ENCODE assay signal across 8 cellular contexts in the genomic region with DNA sequence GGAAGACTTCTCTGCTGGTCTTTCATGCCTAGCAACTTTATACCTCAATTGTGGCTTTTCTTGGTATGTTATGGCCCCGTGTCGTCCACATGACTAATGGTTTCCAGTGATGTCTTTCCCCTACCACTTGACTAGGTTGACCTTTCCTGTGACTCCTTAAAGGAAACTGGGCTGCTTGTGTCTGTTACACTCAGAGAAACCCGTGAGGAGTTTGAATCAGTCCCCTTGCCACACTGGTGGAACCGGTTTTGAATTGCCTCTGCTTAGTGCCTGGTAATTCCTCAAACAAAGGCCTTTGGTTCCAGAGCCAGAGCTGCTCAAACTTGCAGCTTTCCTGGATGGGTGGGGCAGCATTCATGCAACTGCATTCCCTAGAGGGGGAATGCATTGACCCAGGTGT. TPM values are rescaled to one million over a fixed set of nuclear protein-coding genes. Genes with fewer than 3 reads are reported as not detected.
A peak's percentile ranks its signal among the peaks of the same experiment; 100 is the strongest.
DNase-seq lines count a peak whose midpoint lies in the region; ATAC-seq, FAIRE-seq and TF ChIP-seq lines count a peak whose summit lies in the region.
"Had no signal": no experiment of that assay in that cellular context is flagged by ENCODE, and none has a peak within 500 bp of the region (broad histone marks: within the 10 kb centered on the region; RNA-seq: fewer than 3 reads in every experiment).

No MANE protein-coding gene starts in this region.

- BruUV-seq in GM12878 (replicated peaks; lab: Mats Ljungman, UMichigan) = no TSS peak

- TF ChIP-seq CTCF in GM12878 (IDR thresholded peaks at IDR 0.05 in 2 of 3, conservative IDR thresholded peaks at IDR 0.05 in 1 of 3; ENCODE audit: control insufficient read depth in 2 of 3, extremely low read depth in 1 of 3, insufficient read depth in 1 of 3, low read depth in 3 of 3, low read length in 3 of 3) (no peak), tibial nerve (IDR thresholded peaks at IDR 0.05) (no peak)

- H3K27me3 ChIP-seq in GM12878 (replicated peaks in 1 of 2; ENCODE audit: control insufficient read depth in 2 of 2, insufficient read depth in 2 of 2, low read length in 1 of 2) (no peaks in the 10 kb centered on the region), tibial nerve (no peaks in the 10 kb centered on the region)

- SMC1A ChIA-PET in GM12878 (lab: Charles Lee; ENCODE audit: uncharacterized antibody, unreplicated experiment) = interaction anchor here (0.9 to 11.3 kb wide), 18 partner anchors 11 to 547 kb away, joined by 3 to 163 read pairs (median 6); a partner anchor contains a TSS

- no peak overlapping the region for H3K4me2 ChIP-seq in GM12878 (ENCODE audit: control insufficient read depth, insufficient read depth)

- H3K27ac ChIP-seq in GM12878 (ENCODE audit: control insufficient read depth, insufficient read depth) (no peak overlapping the region; the same call in 1 of the 2 replicates), mesodermal cell (ENCODE audit: low read depth, low read length, severe bottlenecking) (peak overlapping the region; percentile 81), tibial nerve (no peak overlapping the region)

- CTCF ChIA-PET in GM12878 (lab: Yijun Ruan, JAX) = interaction anchor here (0.7 to 10.7 kb wide), 21 partner anchors 38 to 555 kb away, joined by 3 to 166 read pairs (median 4); a partner anchor contains a TSS

- no peak for TF ChIP-seq POLR2A in GM12878 (IDR thresholded peaks at IDR 0.05; ENCODE audit: low read depth, low read length)
- TF ChIP-seq POLR2A in tibial nerve (IDR thresholded peaks at IDR 0.05) = no peak

- no peaks in the 10 kb centered on the region for H4K20me1 ChIP-seq in GM12878 (ENCODE audit: control insufficient read depth, insufficient read depth)

- no peak overlapping the region for H3K9ac ChIP-seq in GM12878 (ENCODE audit: control insufficient read depth, insufficient read depth, low read length)

- RAD21 ChIA-PET in GM12878 (lab: Charles Lee; ENCODE audit: unreplicated experiment) = interaction anchor here (0.7 to 6.3 kb wide), 18 partner anchors 12 to 547 kb away, joined by 3 to 94 read pairs (median 4); a partner anchor contains a TSS

- H3K4me1 ChIP-seq in GM12878 (ENCODE audit: control insufficient read depth, insufficient read depth, low read length) (peaks cover 18% of the 10 kb centered on the region), mesodermal cell (ENCODE audit: control insufficient read depth, insufficient read depth, low read length, poor library complexity, severe bottlenecking) (peaks cover 14% of the 10 kb centered on the region), tibial nerve (no peaks in the 10 kb centered on the region)

- in situ Hi-C loops in GM12878 (cut with MboI) = loop anchor here (5.0 kb wide), 3 partner anchors 170 to 550 kb away; a partner anchor contains a TSS

- H3K4me3 ChIP-seq in GM12878 = no peak overlapping the region
- H3K4me3 ChIP-seq in mesodermal cell (ENCODE audit: extremely low read depth, insufficient read depth, low read length, poor library complexity, severe bottlenecking) = no peak overlapping the region
- no peak overlapping the region for H3K4me3 ChIP-seq in tibial nerve

- H3K36me3 ChIP-seq in GM12878 (ENCODE audit: control insufficient read depth in 2 of 2, insufficient read depth in 2 of 2, low read length in 1 of 2) (no peaks in the 10 kb centered on the region), mesodermal cell (ENCODE audit: control insufficient read depth, insufficient read depth, low read length) (no peaks in the 10 kb centered on the region), tibial nerve (no peaks in the 10 kb centered on the region)

- TF ChIP-seq RAD21 in GM12878 (IDR thresholded peaks at IDR 0.05; ENCODE audit: insufficient read depth, low read depth, low read length) = no peak

- peak; percentile 39 for ATAC-seq in GM19463 (IDR thresholded peaks at IDR 0.05; ENCODE audit: unreplicated experiment)
- ATAC-seq in GM12878 = peak; percentile 51

- intact Hi-C loops in GM12878 (cut with micrococcal nuclease; ENCODE audit: unreplicated experiment) (loop anchor here (1.0 to 2.0 kb wide), 3 partner anchors 53 to 401 kb away; no protein-coding TSS in a partner anchor), posterior vena cava (cut with DNase I) (loop anchor here in 1 of 2 donors (5.0 to 10.0 kb wide), 3 partner anchors 170 to 537 kb away; a partner anchor contains a TSS)

- FAIRE-seq in GM12878 (lab: Jason Lieb, UNC) = no peak

- peak overlapping the region; percentile 40 for H2AFZ ChIP-seq in GM12878 (ENCODE audit: control insufficient read depth, low read depth, low read length)

- H3K9me3 ChIP-seq in GM12878 (replicated peaks; ENCODE audit: control insufficient read depth, insufficient read depth, low read length) (no peaks in the 10 kb centered on the region), mesodermal cell (ENCODE audit: control insufficient read depth, low read length) (no peaks in the 10 kb centered on the region), tibial nerve (no peaks in the 10 kb centered on the region)

- POLR2A ChIA-PET in GM12878 (lab: Charles Lee) = interaction anchor here (0.9 to 1.5 kb wide), 4 partner anchors 152 to 171 kb away, joined by 3 to 7 read pairs (median 3); no protein-coding TSS in a partner anchor

- no peak for TF ChIP-seq EP300 in GM12878 (IDR thresholded peaks at IDR 0.05; ENCODE audit: borderline replicate concordance in 1 of 2, control insufficient read depth in 1 of 2, low read depth in 2 of 2, low read length in 2 of 2)
- TF ChIP-seq EP300 in tibial nerve (IDR thresholded peaks at IDR 0.05) = no peak

- no peaks in the 10 kb centered on the region for H3K79me2 ChIP-seq in GM12878 (ENCODE audit: control insufficient read depth, insufficient read depth, low read length)

- WGBS in GM12878 (ENCODE audit: insufficient coverage, insufficient replicate concordance, low lambda C conversion rate, missing lambda C conversion rate) = 14% methylated on average over 4 of the region's 4 CpGs
- WGBS in mesodermal cell (ENCODE audit: insufficient coverage in 2 of 2), 2 experiments = 57 to 77% methylated on average over 4 of the region's 4 CpGs
- 42 to 48% methylated on average over 4 of the region's 4 CpGs for WGBS in tibial nerve, 2 donors

- DNase-seq in NCI-H1105 (lab: John Stamatoyannopoulos, UW) (peak; percentile 90), GM12878 (ENCODE audit: low read depth, low spot score) (no peak), tibial nerve (ENCODE audit: low spot score in 2 of 2) (no peak), posterior vena cava (ENCODE audit: low spot score) (no peak)
- no peak for DNase-seq in effector CD8-positive, alpha-beta T cell (lab: John Stamatoyannopoulos, UW)

TF ChIP-seq in GM12878, 131 proteins besides CTCF, POLR2A, EP300 and RAD21:
- TF ChIP-seq ZNF274 (IDR thresholded peaks at IDR 0.05; ENCODE audit: insufficient read depth, insufficient read length) (no peak), NR2F1 (conservative IDR thresholded peaks at IDR 0.05) (0 out of 2 replicates have a peak, but pooled peaks have one; percentile 18), RUNX3 (IDR thresholded peaks at IDR 0.05; ENCODE audit: low read length) (peak; percentile 40; the same call in 1 of the 2 replicates), RBBP5 (conservative IDR thresholded peaks at IDR 0.05) (no peak), YY1 (IDR thresholded peaks at IDR 0.05; ENCODE audit: low read depth, low read length) (no peak), IKZF1 (conservative IDR thresholded peaks at IDR 0.05) (0 out of 2 replicates have a peak, but pooled peaks have one; percentile 7)

RNA-seq across cellular contexts. Expression of a gene that starts 21.9 kb away (rescaled TPM):
- total RNA-seq in GM12878 (2013; cell fraction: nucleolus; rRNA removed) = not detected in 2 replicates
- not detected in 2 replicates for total RNA-seq in GM12878 (2014; rRNA removed)
- total RNA-seq in GM12878 (2014; rRNA removed; fragmentation: Illumina TruSeq; extraction: Trizol) = not detected in 2 replicates
- not detected in 2 replicates for total RNA-seq in GM12878 (2021)
- not detected for polyA plus RNA-seq in GM12878 (2011; ENCODE audit: low read depth)
- polyA plus RNA-seq in GM12878 (2011; rRNA removed) = 0.12 TPM in 1 of 2 replicates, not detected in the other
- 0.01 TPM in 1 of 2 replicates, not detected in the other for polyA plus RNA-seq in GM12878 (2011; cell fraction: cytosol; rRNA removed)
- not detected in 2 replicates for polyA plus RNA-seq in GM12878 (2011; cell fraction: nucleus; rRNA removed)
- polyA plus RNA-seq in GM12878 (2012) = not detected in 2 replicates
- polyA plus RNA-seq in GM12878 (2014; fragmentation: Illumina TruSeq; extraction: Trizol) = not detected in 2 replicates
- polyA plus RNA-seq in GM12878 (2014; fragmentation: Nextera tagmentation; extraction: Ambion mirVana) = not detected
- polyA plus RNA-seq in GM12878 (2014; rRNA removed) = not detected in 2 replicates
- under 1 TPM; 0.05 to 0.09 TPM for polyA plus RNA-seq in GM12878 (2016; fragmentation: Nextera tagmentation; extraction: Ambion mirVana)
- not detected in 2 replicates for polyA minus RNA-seq in GM12878 (2011; rRNA and poly(A)+ RNA removed)
- not detected in 2 replicates for polyA minus RNA-seq in GM12878 (2011; cell fraction: cytosol; rRNA and poly(A)+ RNA removed)
- polyA minus RNA-seq in GM12878 (2011; cell fraction: nucleus; rRNA and poly(A)+ RNA removed) = not detected in 2 replicates
- not detected for polyA plus RNA-seq in mesodermal cell (2013, experiment 1 of 2)
- not detected for polyA plus RNA-seq in mesodermal cell (2013, experiment 2 of 2)
- 1 to 10 TPM in 1 of 4 donors, under 1 TPM in 2, not detected in 1; 0.21 to 1.1 (median 0.30) TPM for total RNA-seq in tibial nerve
- under 1 TPM in 1 of 2 donors, not detected in 1; 0.33 TPM for total RNA-seq in posterior vena cava
- total RNA-seq: T-helper 1 cell treated with Interleukin-12 subunit alpha and Interleukin-12 subunit beta and Interleukin-4 antibody, amounts not matched to agents 30 ng/mL and 1 ng/mL, for 36 hours had no signal

RNA-seq across cellular contexts. Expression of a gene that starts 44.2 kb away (rescaled TPM):
- total RNA-seq in GM12878 (2013; cell fraction: nucleolus; rRNA removed) = 5.7 and 6.6 TPM in 2 replicates
- total RNA-seq in GM12878 (2014; rRNA removed) = 14.5 and 15.6 TPM in 2 replicates
- total RNA-seq in GM12878 (2014; rRNA removed; fragmentation: Illumina TruSeq; extraction: Trizol) = 17.3 and 17.6 TPM in 2 replicates
- 12.5 and 13.5 TPM in 2 replicates for total RNA-seq in GM12878 (2021)
- 25.5 TPM for polyA plus RNA-seq in GM12878 (2011; ENCODE audit: low read depth)
- polyA plus RNA-seq in GM12878 (2011; rRNA removed) = 38.8 and 49.2 TPM in 2 replicates
- 14.4 and 19.0 TPM in 2 replicates for polyA plus RNA-seq in GM12878 (2011; cell fraction: cytosol; rRNA removed)
- polyA plus RNA-seq in GM12878 (2011; cell fraction: nucleus; rRNA removed) = 8.0 and 10.4 TPM in 2 replicates
- polyA plus RNA-seq in GM12878 (2012) = 20.9 and 27.6 TPM in 2 replicates
- polyA plus RNA-seq in GM12878 (2014; fragmentation: Illumina TruSeq; extraction: Trizol) = 18.8 and 20.6 TPM in 2 replicates
- polyA plus RNA-seq in GM12878 (2014; fragmentation: Nextera tagmentation; extraction: Ambion mirVana) = 10 to 100 TPM; 19.6 to 20.5 TPM
- polyA plus RNA-seq in GM12878 (2014; rRNA removed) = 15.0 and 18.0 TPM in 2 replicates
- polyA plus RNA-seq in GM12878 (2016; fragmentation: Nextera tagmentation; extraction: Ambion mirVana) = 10 to 100 TPM; 23.2 to 24.6 TPM
- 11.5 and 15.1 TPM in 2 replicates for polyA minus RNA-seq in GM12878 (2011; rRNA and poly(A)+ RNA removed)
- polyA minus RNA-seq in GM12878 (2011; cell fraction: cytosol; rRNA and poly(A)+ RNA removed) = 1.7 and 2.1 TPM in 2 replicates
- polyA minus RNA-seq in GM12878 (2011; cell fraction: nucleus; rRNA and poly(A)+ RNA removed) = 1.7 and 2.1 TPM in 2 replicates
- 26.5 TPM for polyA plus RNA-seq in mesodermal cell (2013, experiment 1 of 2)
- polyA plus RNA-seq in mesodermal cell (2013, experiment 2 of 2) = 26.6 TPM
- 10 to 100 TPM; 10.8 to 31.0 (median 15.7) TPM for total RNA-seq in tibial nerve
- 1 to 10 TPM; 6.8 to 9.6 TPM for total RNA-seq in posterior vena cava
